ENCODE assay signal across 4 cellular contexts in the genomic region with DNA sequence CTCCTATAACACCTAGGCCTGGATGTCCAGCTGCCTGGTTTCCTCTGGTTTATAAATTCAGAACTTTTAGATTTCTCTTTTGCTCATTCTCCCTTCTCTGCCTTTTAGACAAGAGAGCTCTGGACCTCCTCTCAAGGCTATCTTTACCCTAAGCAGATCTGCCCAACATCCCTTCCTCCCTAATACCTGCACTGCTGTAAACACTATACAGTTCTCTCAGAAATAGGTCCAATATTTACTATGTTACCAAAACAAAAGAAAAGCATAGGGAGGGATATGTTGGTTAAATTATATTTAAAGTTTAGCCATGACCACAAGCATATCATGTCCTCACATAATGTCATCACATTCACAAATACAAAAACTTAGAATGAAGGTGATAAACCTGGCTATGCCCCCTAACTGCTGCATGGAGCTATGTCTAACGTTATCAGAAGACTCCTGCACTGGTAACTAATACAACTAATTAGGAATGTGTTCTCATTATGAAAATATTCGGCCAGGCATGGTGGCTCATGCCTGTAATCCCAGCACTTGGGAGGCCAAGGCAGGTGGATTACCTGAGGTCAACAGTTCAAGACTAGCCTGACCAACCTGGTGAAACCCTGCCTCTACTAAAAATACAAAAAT.
"Had no signal": no experiment of that assay in that cellular context is flagged by ENCODE, and none has a peak within 500 bp of the region (broad histone marks: within the 10 kb centered on the region; RNA-seq: fewer than 3 reads in every experiment).

No MANE protein-coding gene starts in this region.

- H3K27ac Mint-ChIP-seq: GM23338 had no signal

- ATAC-seq: GM23338 had no signal

- DNase-seq: H9, HCEC 1CT, IMR-90 had no signal

- H3K4me3 ChIP-seq: GM23338 had no signal

- H2AFZ ChIP-seq: GM23338 had no signal

- H3K4me3 Mint-ChIP-seq: GM23338, H9 had no signal

- H3K9me3 Mint-ChIP-seq: GM23338, H9 had no signal

- H3K4me2 ChIP-seq: GM23338 had no signal
